In the genomic region with DNA sequence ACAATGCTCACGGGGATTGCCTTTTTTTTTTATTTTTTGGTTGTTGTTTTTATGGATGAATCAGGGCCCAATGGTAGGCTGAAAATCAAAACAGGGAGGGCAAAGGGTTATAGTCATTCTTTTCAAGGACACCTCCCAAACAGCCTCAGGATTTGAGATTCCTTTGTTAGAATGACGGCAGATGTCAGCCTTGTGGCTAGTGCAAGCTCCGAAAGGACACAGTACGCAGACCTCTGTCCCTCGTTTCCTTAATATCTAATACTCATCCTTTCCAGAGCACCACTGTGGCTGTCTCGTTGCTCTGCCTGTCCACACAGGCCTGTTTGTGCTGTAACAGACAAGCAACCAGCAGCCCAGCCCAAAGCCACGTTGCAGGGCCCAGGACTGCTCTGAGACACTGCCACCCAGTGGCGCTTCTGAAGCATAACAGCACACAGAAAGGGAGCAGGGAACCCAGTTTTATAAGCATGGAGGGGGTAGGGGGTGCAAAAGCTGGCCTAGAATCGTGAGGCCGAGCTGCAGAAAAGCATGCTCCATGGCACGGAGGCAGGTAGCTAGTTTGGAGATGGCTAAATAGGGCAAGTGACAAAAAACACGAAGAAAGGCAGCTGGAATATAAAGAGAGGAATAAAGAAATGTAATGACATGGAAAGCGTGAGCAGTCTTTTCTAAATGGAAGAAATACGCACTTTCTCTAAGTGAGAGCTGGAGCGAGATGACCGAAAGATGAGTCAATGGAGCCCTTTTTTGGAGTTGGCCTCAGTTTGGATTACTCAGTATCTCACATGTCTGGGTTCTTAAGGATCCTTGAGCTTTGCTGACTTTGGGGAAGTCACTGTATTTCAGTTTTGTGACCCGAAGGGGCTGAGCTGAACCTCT, we compare ENCODE assay signal across 9 cellular contexts. TPM values are rescaled to one million over a fixed set of nuclear protein-coding genes. Genes with fewer than 3 reads are reported as not detected.
DNase-seq lines count a peak whose midpoint lies in the region; ATAC-seq and TF ChIP-seq lines count a peak whose summit lies in the region.
"Had no signal": no experiment of that assay in that cellular context is flagged by ENCODE, and none has a peak within 500 bp of the region (broad histone marks: within the 10 kb centered on the region; RNA-seq: fewer than 3 reads in every experiment).

No MANE protein-coding gene starts in this region.

- no peaks in the 10 kb centered on the region for H3K36me3 Mint-ChIP-seq in neural crest cell (ENCODE audit: low read depth)

- no peaks in the 10 kb centered on the region for H3K27me3 ChIP-seq in foreskin keratinocyte

- no peaks in the 10 kb centered on the region for H3K9me3 Mint-ChIP-seq in neural crest cell

- H3K4me1 Mint-ChIP-seq in neural crest cell: peaks cover 49% of the 10 kb centered on the region

- peak overlapping the region; percentile 31 for H3K27ac ChIP-seq in foreskin keratinocyte

- peak; percentile 21 for DNase-seq in CMK (ENCODE audit: low read depth)
- DNase-seq in KG1 (lab: John Stamatoyannopoulos, UW): peak; percentile 33
- DNase-seq in RKO (ENCODE audit: low spot score): peak; percentile 89
- peak; percentile 28 for DNase-seq in activated T-helper 9 cell treated with anti-CD3 and anti-CD28 coated beads, Interleukin-2, amount 50 U/mL, for 16 hours (ENCODE audit: low read depth)
- peak; percentile 84 to 92 for DNase-seq in foreskin keratinocyte
- DNase-seq in neural crest cell (ENCODE audit: low read depth, low spot score): peak; percentile 61
- peak; percentile 96 for DNase-seq in stromal cell of bone marrow (ENCODE audit: low read depth)

- peaks cover 18% of the 10 kb centered on the region for H3K4me1 ChIP-seq in foreskin keratinocyte

- TF ChIP-seq CTCF in foreskin keratinocyte (conservative IDR thresholded peaks at IDR 0.05): peak; percentile 98
- TF ChIP-seq CTCF in neural crest cell (conservative IDR thresholded peaks at IDR 0.05): peak; percentile 94

- H3K27ac Mint-ChIP-seq in neural crest cell (ENCODE audit: unreplicated experiment): peak overlapping the region; percentile 84

- peak; percentile 89 for ATAC-seq in GM21390 (IDR thresholded peaks at IDR 0.05; ENCODE audit: unreplicated experiment)
- ATAC-seq in foreskin keratinocyte: peak; percentile 93

- H3K27me3 Mint-ChIP-seq in neural crest cell (ENCODE audit: low read depth): no peaks in the 10 kb centered on the region

- H3K4me3 Mint-ChIP-seq in neural crest cell: peak overlapping the region; percentile 2

RNA-seq across cellular contexts. Expression of a gene that starts 40.7 kb away (rescaled TPM):
- not detected in 2 replicates for total RNA-seq in foreskin keratinocyte
- polyA plus RNA-seq in foreskin keratinocyte: not detected in 2 replicates
- not detected in 2 replicates for total RNA-seq in neural crest cell
- total RNA-seq: activated CD8-positive, alpha-beta memory T cell treated with anti-CD3 and anti-CD28 coated beads for 36 hours had no signal

Comparison
In these comparisons a context has a peak if more than half of its experiments do, and no peak if none do; other contexts are left out.
1. Peak in every context shown above with its lines: DNase-seq, ATAC-seq and H3K27ac ChIP-seq.
2. DNase-seq: peak in every context shown above with its lines; median percentile 96 in stromal cell of bone marrow; 89 in RKO; 88 in foreskin keratinocyte; 61 in neural crest cell; 33 in KG1; 28 in activated T-helper 9 cell treated with anti-CD3 and anti-CD28 coated beads, Interleukin-2, amount 50 U/mL, for 16 hours; 21 in CMK.